1 cellular context compared by ENCODE assay signal in the genomic region with DNA sequence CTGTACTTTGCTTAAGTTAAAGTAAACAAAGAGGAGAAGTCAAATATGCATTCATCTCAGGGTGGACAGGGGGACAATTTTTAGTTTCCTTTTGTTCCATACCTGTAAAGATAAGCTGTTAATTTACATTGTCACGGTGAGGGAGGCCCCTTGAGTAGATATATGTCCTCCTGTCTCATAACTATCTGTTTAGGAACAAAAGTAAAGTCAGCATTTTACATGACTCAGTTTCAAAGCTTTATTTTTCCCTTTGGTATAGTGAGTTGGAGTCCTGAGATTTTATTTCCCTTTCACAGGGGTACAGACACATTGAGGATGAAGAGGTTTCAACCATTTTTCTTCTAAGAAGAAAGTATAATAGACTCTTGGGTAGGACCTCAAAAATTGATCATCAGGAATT.
TF ChIP-seq lines count a peak whose summit lies in the region.

No MANE protein-coding gene starts in this region.

TF ChIP-seq in K562, 482 proteins besides CTCF, POLR2A, EP300 and RAD21 (continued from another document):
- TF ChIP-seq, protein P1, sequence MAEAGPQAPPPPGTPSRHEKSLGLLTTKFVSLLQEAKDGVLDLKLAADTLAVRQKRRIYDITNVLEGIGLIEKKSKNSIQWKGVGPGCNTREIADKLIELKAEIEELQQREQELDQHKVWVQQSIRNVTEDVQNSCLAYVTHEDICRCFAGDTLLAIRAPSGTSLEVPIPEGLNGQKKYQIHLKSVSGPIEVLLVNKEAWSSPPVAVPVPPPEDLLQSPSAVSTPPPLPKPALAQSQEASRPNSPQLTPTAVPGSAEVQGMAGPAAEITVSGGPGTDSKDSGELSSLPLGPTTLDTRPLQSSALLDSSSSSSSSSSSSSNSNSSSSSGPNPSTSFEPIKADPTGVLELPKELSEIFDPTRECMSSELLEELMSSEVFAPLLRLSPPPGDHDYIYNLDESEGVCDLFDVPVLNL (CRISPR knock-in tag; IDR thresholded peaks at IDR 0.05; ENCODE audit: low read depth), result no peak
- peak; percentile 11; the same call in 1 of the 2 replicates for TF ChIP-seq MAFK (IDR thresholded peaks at IDR 0.05; ENCODE audit: low read length)
- TF ChIP-seq SMARCE1 (IDR thresholded peaks at IDR 0.05), result no peak
- TF ChIP-seq ZFP36 (IDR thresholded peaks at IDR 0.05; ENCODE audit: low read depth, low read length, partially characterized antibody), result no peak
- TF ChIP-seq KLF13 (tag; IDR thresholded peaks at IDR 0.05; ENCODE audit: borderline replicate concordance, low read depth), result no peak
- TF ChIP-seq, protein P2, sequence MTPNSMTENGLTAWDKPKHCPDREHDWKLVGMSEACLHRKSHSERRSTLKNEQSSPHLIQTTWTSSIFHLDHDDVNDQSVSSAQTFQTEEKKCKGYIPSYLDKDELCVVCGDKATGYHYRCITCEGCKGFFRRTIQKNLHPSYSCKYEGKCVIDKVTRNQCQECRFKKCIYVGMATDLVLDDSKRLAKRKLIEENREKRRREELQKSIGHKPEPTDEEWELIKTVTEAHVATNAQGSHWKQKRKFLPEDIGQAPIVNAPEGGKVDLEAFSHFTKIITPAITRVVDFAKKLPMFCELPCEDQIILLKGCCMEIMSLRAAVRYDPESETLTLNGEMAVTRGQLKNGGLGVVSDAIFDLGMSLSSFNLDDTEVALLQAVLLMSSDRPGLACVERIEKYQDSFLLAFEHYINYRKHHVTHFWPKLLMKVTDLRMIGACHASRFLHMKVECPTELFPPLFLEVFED (CRISPR knock-in tag; conservative IDR thresholded peaks at IDR 0.05), result no peak
- TF ChIP-seq ARNT (IDR thresholded peaks at IDR 0.05), result no peak
- no peak for TF ChIP-seq DDX20 (tag; IDR thresholded peaks at IDR 0.05; ENCODE audit: low read depth)
- TF ChIP-seq, protein P3, sequence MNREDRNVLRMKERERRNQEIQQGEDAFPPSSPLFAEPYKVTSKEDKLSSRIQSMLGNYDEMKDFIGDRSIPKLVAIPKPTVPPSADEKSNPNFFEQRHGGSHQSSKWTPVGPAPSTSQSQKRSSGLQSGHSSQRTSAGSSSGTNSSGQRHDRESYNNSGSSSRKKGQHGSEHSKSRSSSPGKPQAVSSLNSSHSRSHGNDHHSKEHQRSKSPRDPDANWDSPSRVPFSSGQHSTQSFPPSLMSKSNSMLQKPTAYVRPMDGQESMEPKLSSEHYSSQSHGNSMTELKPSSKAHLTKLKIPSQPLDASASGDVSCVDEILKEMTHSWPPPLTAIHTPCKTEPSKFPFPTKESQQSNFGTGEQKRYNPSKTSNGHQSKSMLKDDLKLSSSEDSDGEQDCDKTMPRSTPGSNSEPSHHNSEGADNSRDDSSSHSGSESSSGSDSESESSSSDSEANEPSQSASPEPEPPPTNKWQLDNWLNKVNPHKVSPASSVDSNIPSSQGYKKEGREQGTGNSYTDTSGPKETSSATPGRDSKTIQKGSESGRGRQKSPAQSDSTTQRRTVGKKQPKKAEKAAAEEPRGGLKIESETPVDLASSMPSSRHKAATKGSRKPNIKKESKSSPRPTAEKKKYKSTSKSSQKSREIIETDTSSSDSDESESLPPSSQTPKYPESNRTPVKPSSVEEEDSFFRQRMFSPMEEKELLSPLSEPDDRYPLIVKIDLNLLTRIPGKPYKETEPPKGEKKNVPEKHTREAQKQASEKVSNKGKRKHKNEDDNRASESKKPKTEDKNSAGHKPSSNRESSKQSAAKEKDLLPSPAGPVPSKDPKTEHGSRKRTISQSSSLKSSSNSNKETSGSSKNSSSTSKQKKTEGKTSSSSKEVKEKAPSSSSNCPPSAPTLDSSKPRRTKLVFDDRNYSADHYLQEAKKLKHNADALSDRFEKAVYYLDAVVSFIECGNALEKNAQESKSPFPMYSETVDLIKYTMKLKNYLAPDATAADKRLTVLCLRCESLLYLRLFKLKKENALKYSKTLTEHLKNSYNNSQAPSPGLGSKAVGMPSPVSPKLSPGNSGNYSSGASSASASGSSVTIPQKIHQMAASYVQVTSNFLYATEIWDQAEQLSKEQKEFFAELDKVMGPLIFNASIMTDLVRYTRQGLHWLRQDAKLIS (CRISPR knock-in tag; IDR thresholded peaks at IDR 0.05), result no peak
- no peak for TF ChIP-seq HLTF (IDR thresholded peaks at IDR 0.05)
- 0 out of 2 replicates have a peak, but pooled peaks have one; percentile 35 for TF ChIP-seq MAFF (IDR thresholded peaks at IDR 0.05; ENCODE audit: low read length)
- TF ChIP-seq THRAP3 (IDR thresholded peaks at IDR 0.05; ENCODE audit: borderline replicate concordance), result no peak
- TF ChIP-seq ZFPM2 (CRISPR knock-in tag; IDR thresholded peaks at IDR 0.05), result no peak
- TF ChIP-seq ZNF695 (CRISPR knock-in tag; IDR thresholded peaks at IDR 0.05), result no peak
- no peak for TF ChIP-seq WHSC1 (IDR thresholded peaks at IDR 0.05; ENCODE audit: low read length)
- TF ChIP-seq ZNF316 (IDR thresholded peaks at IDR 0.05), result peak; percentile 80
- TF ChIP-seq C11orf30 (IDR thresholded peaks at IDR 0.05; ENCODE audit: low read depth), result peak; percentile 72
- TF ChIP-seq ZNF354B (CRISPR knock-in tag; IDR thresholded peaks at IDR 0.05), result no peak
- TF ChIP-seq ZNF444 (CRISPR knock-in tag; IDR thresholded peaks at IDR 0.05), result no peak
- TF ChIP-seq, protein P4, sequence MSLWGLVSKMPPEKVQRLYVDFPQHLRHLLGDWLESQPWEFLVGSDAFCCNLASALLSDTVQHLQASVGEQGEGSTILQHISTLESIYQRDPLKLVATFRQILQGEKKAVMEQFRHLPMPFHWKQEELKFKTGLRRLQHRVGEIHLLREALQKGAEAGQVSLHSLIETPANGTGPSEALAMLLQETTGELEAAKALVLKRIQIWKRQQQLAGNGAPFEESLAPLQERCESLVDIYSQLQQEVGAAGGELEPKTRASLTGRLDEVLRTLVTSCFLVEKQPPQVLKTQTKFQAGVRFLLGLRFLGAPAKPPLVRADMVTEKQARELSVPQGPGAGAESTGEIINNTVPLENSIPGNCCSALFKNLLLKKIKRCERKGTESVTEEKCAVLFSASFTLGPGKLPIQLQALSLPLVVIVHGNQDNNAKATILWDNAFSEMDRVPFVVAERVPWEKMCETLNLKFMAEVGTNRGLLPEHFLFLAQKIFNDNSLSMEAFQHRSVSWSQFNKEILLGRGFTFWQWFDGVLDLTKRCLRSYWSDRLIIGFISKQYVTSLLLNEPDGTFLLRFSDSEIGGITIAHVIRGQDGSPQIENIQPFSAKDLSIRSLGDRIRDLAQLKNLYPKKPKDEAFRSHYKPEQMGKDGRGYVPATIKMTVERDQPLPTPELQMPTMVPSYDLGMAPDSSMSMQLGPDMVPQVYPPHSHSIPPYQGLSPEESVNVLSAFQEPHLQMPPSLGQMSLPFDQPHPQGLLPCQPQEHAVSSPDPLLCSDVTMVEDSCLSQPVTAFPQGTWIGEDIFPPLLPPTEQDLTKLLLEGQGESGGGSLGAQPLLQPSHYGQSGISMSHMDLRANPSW (CRISPR knock-in tag; IDR thresholded peaks at IDR 0.05), result no peak
- TF ChIP-seq, protein P5, sequence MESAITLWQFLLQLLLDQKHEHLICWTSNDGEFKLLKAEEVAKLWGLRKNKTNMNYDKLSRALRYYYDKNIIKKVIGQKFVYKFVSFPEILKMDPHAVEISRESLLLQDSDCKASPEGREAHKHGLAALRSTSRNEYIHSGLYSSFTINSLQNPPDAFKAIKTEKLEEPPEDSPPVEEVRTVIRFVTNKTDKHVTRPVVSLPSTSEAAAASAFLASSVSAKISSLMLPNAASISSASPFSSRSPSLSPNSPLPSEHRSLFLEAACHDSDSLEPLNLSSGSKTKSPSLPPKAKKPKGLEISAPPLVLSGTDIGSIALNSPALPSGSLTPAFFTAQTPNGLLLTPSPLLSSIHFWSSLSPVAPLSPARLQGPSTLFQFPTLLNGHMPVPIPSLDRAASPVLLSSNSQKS (CRISPR knock-in tag; IDR thresholded peaks at IDR 0.05), result no peak
- no peak for TF ChIP-seq ZNF586 (CRISPR knock-in tag; conservative IDR thresholded peaks at IDR 0.05)
TF ChIP-seq in K562: peak in this region for 4.
